In the genomic region with DNA sequence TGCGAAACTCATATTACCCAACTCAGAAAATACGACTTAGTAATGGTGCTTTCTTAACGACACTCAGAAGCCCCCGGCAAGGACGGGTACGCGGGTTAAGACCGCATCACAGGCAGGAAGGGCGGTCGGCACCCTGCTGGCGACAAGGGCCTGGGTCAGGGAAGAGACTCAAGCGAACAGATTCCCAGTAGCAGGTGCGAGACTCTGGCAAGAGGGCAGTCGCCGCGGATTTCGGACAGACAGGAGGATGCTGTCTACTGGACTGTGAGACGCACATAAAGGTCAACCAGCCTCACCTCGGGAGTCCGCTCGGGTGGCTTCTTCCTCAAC, we compare ENCODE assay signal across 8 cellular contexts. TPM values are rescaled to one million over a fixed set of nuclear protein-coding genes. Genes with fewer than 3 reads are reported as not detected.
DNase-seq lines count a peak whose midpoint lies in the region; ATAC-seq and TF ChIP-seq lines count a peak whose summit lies in the region.

No MANE protein-coding gene starts in this region.

- H3K27me3 ChIP-seq in PC-3 (ENCODE audit: low read length) (no peaks in the 10 kb centered on the region), trophoblast cell (ENCODE audit: insufficient read depth, low read length) (no peaks in the 10 kb centered on the region)

- H2AK5ac ChIP-seq in trophoblast cell (ENCODE audit: low read length) = peak overlapping the region; percentile 26

- peak overlapping the region; percentile 65 for H3K27ac ChIP-seq in PC-3 (ENCODE audit: low read length)
- peak overlapping the region; percentile 73 for H3K27ac ChIP-seq in trophoblast cell (ENCODE audit: low read depth, low read length)

- CTCF ChIA-PET in PC-3 (lab: Charles Lee) = no interaction called here

- H3K9ac ChIP-seq in PC-3 (ENCODE audit: low read length) (peak overlapping the region; percentile 95), trophoblast cell (ENCODE audit: low read length) (peak overlapping the region; percentile 94)

- H3K9me2 ChIP-seq in PC-3 (replicated peaks; ENCODE audit: low read length) = no peaks in the 10 kb centered on the region

- H3K14ac ChIP-seq in trophoblast cell (ENCODE audit: low read length) = peak overlapping the region; percentile 94

- BruUV-seq in PC-3 (replicated peaks; lab: Mats Ljungman, UMichigan) = TSS peak; percentile 71

- DNase-seq in AG20443 (ENCODE audit: low spot score) = peak; percentile 50
- DNase-seq in PC-3 = peak; percentile 45
- peak; percentile 49 to 56 (median 54) for DNase-seq in activated naive CD4-positive, alpha-beta T cell (lab: John Stamatoyannopoulos, UW)
- peak in 27 of 42 donors; percentile 23 to 76 (median 47) for DNase-seq in head of caudate nucleus
- peak; percentile 60 to 69 for DNase-seq in trophoblast cell
- no peak for DNase-seq in cerebellar nuclear complex (lab: John Stamatoyannopoulos, UW)

- H3K36me3 ChIP-seq in PC-3 (ENCODE audit: low read depth, low read length) (no peaks in the 10 kb centered on the region), trophoblast cell (ENCODE audit: control insufficient read depth in 1 of 2, insufficient read depth in 2 of 2, low read length in 2 of 2) (no peaks in the 10 kb centered on the region)

- no peak for TF ChIP-seq CTCF in PC-3 (conservative IDR thresholded peaks at IDR 0.05; ENCODE audit: low read depth, low read length)

- ATAC-seq in GM18867 (IDR thresholded peaks at IDR 0.05; ENCODE audit: unreplicated experiment) (peak; percentile 23), HG03108 (IDR thresholded peaks at IDR 0.05; ENCODE audit: unreplicated experiment) (peak; percentile 18), PC-3 (peak; percentile 33)

- H3K4me3 ChIP-seq in PC-3 (ENCODE audit: low read length) = peak overlapping the region; percentile 77
- peak overlapping the region; percentile 97 for H3K4me3 ChIP-seq in trophoblast cell (ENCODE audit: low read depth, low read length)

- H2BK5ac ChIP-seq in trophoblast cell (ENCODE audit: low read depth, low read length, poor library complexity) = peak overlapping the region; percentile 83

- H4K20me1 ChIP-seq in PC-3 (ENCODE audit: low read length) = peaks cover 7% of the 10 kb centered on the region

- peak overlapping the region; percentile 98 for H3K18ac ChIP-seq in trophoblast cell (ENCODE audit: low read length)

- H3K4ac ChIP-seq in trophoblast cell (ENCODE audit: low read depth, low read length) = peak overlapping the region; percentile 80

- peak overlapping the region; percentile 96 for H4K12ac ChIP-seq in trophoblast cell (ENCODE audit: low read depth, low read length)

- H3K4me1 ChIP-seq in PC-3 (ENCODE audit: insufficient read depth, low read length) = peaks cover 36% of the 10 kb centered on the region
- no peaks in the 10 kb centered on the region for H3K4me1 ChIP-seq in trophoblast cell (ENCODE audit: control insufficient read depth in 1 of 2, insufficient read depth in 2 of 2, low read length in 2 of 2)

- POLR2A ChIA-PET in PC-3 (lab: Charles Lee; ENCODE audit: unreplicated experiment) = no interaction called here

- intact Hi-C loops in PC-3 (cut with micrococcal nuclease) = loop anchor here (2.0 kb wide), 2 partner anchors 46 to 162 kb away; partner anchors contain the start of gene FNIP1
- intact Hi-C loops in head of caudate nucleus (cut with DNase I) = loop anchor here (2.0 to 10.0 kb wide), 2 partner anchors 162 to 370 kb away; partner anchors contain the start of gene FNIP1

- H3K79me1 ChIP-seq in trophoblast cell (ENCODE audit: low read length) = peaks cover 11% of the 10 kb centered on the region

- H3F3A ChIP-seq in PC-3 (ENCODE audit: low read length, unreplicated experiment) = no peaks in the 10 kb centered on the region

- peak overlapping the region; percentile 90 for H3K4me2 ChIP-seq in PC-3 (ENCODE audit: low read length)
- H3K4me2 ChIP-seq in trophoblast cell (ENCODE audit: low read length) = peak overlapping the region; percentile 85

- H2BK120ac ChIP-seq in trophoblast cell (ENCODE audit: insufficient read depth, low read length, poor library complexity) = peak overlapping the region; percentile 93

- H3K79me2 ChIP-seq in PC-3 (ENCODE audit: low read length) (peaks cover 54% of the 10 kb centered on the region), trophoblast cell (ENCODE audit: control insufficient read depth, insufficient read depth, low read length, poor library complexity) (peaks cover 11% of the 10 kb centered on the region)

- peak overlapping the region; percentile 75 for H2AFZ ChIP-seq in PC-3 (ENCODE audit: low read length)
- H2AFZ ChIP-seq in trophoblast cell (ENCODE audit: insufficient read depth, low read length, poor library complexity) = peak overlapping the region; percentile 90

- H4K91ac ChIP-seq in trophoblast cell (ENCODE audit: low read depth, low read length) = peak overlapping the region; percentile 89

- peak overlapping the region; percentile 88 for H4K8ac ChIP-seq in trophoblast cell (ENCODE audit: low read depth, low read length)

- WGBS in trophoblast cell (ENCODE audit: extremely low coverage, insufficient coverage, insufficient read length) = no CpG with 5 or more reads among the region's 21 CpGs

- no peak overlapping the region for H3K23ac ChIP-seq in trophoblast cell (ENCODE audit: low read length)

- H2BK12ac ChIP-seq in trophoblast cell (ENCODE audit: low read length) = peak overlapping the region; percentile 69

- H3K9me3 ChIP-seq in PC-3 (ENCODE audit: low read length) (no peaks in the 10 kb centered on the region), trophoblast cell (ENCODE audit: insufficient read depth, low read depth, low read length) (no peaks in the 10 kb centered on the region)

RNA-seq across cellular contexts. Expression of gene RAPGEF6, which starts 0.4 kb away (rescaled TPM):
- 9.7 and 9.8 TPM in 2 replicates for total RNA-seq in PC-3 (2014; rRNA removed)
- 5.7 and 5.9 TPM in 2 replicates for polyA plus RNA-seq in trophoblast cell (2013)

Comparison
In these comparisons a context has a peak if more than half of its experiments do, and no peak if none do; other contexts are left out.
1. DNase-seq: peak in AG20443 (single experiment), PC-3 (single experiment), activated naive CD4-positive, alpha-beta T cell (4 of 4), head of caudate nucleus (27 of 42) and trophoblast cell (2 of 2); none in cerebellar nuclear complex (0 of 2).
2. Peak in every context shown above with its lines, with median percentiles within 50 percentile points of each other: ATAC-seq.